Comparison of ENCODE assay signal across 8 cellular contexts in genomic region chr1:157137051-157137772, GRCh38. TPM values are rescaled to one million over a fixed set of nuclear protein-coding genes. Genes with fewer than 3 reads are reported as not detected.
A peak's percentile ranks its signal among the peaks of the same experiment; 100 is the strongest.
DNase-seq lines count a peak whose midpoint lies in the region; ATAC-seq and TF ChIP-seq lines count a peak whose summit lies in the region.

No MANE protein-coding gene starts in this region.

- H3K27me3 ChIP-seq in HL-60 (ENCODE audit: insufficient read depth, poor library complexity, severe bottlenecking) = no peaks in the 10 kb centered on the region
- no peaks in the 10 kb centered on the region for H3K27me3 ChIP-seq in psoas muscle (ENCODE audit: insufficient read depth in 3 of 3, low read length in 2 of 3)

- H3K27ac ChIP-seq in HL-60 (replicated peaks) (peak overlapping the region; percentile 81), psoas muscle (peak overlapping the region; percentile 92)

- peaks cover 20% of the 10 kb centered on the region for H3K4me1 ChIP-seq in psoas muscle

- TF ChIP-seq CTCF in HL-60 (IDR thresholded peaks at IDR 0.05; ENCODE audit: insufficient read depth, low read length) = no peak
- TF ChIP-seq CTCF in WI38 (IDR thresholded peaks at IDR 0.05; ENCODE audit: low read depth, low read length) = no peak
- no peak for TF ChIP-seq CTCF in psoas muscle (IDR thresholded peaks at IDR 0.05)

- WGBS in psoas muscle, 3 donors = 3 to 4% (median 4%) methylated on average over 16 of the region's 16 CpGs

- H3K4me3 ChIP-seq in HL-60 (replicated peaks; ENCODE audit: insufficient read depth, low read length) = peak overlapping the region; percentile 95
- peak overlapping the region; percentile 96 for H3K4me3 ChIP-seq in WI38 (ENCODE audit: low read depth, low read length)
- H3K4me3 ChIP-seq in psoas muscle = peak overlapping the region; percentile 97

- intact Hi-C loops in psoas muscle (cut with DNase I) = no loop called here

- peaks cover 15 to 40% of the 10 kb centered on the region in 2 donors for H3K36me3 ChIP-seq in psoas muscle (ENCODE audit: insufficient read depth in 1 of 2, low read depth in 1 of 2)

- ATAC-seq in psoas muscle (peak in 1 of 4 donors; percentile 1), HG03139 (IDR thresholded peaks at IDR 0.05; ENCODE audit: unreplicated experiment) (no peak), HG03196 (IDR thresholded peaks at IDR 0.05; ENCODE audit: unreplicated experiment) (no peak)

- H3K9me3 ChIP-seq in psoas muscle = no peaks in the 10 kb centered on the region

- DNase-seq in AG08396 (ENCODE audit: low spot score) = peak; percentile 36
- DNase-seq in HL-60 (ENCODE audit: low read depth in 1 of 2, low spot score in 1 of 2) = peak; percentile 60 to 74
- peak; percentile 29 for DNase-seq in germinal center (ENCODE audit: low spot score)
- no peak for DNase-seq in psoas muscle
- no peak for DNase-seq in putamen (ENCODE audit: low spot score)

RNA-seq across cellular contexts. Expression of gene ETV3, which starts 1.0 kb away (rescaled TPM):
- 10 to 100 TPM; 16.3 to 22.7 (median 19.3) TPM for total RNA-seq in psoas muscle
- 10 to 100 TPM in 1 of 3 donors, 1 to 10 TPM in 2; 5.5 to 16.0 (median 9.4) TPM for polyA plus RNA-seq in psoas muscle

RNA-seq across cellular contexts. Expression of gene ETV3L, which starts 37.6 kb away (rescaled TPM):
- total RNA-seq in psoas muscle = not detected
- polyA plus RNA-seq in psoas muscle = not detected

Comparison
In these comparisons a context has a peak if more than half of its experiments do, and no peak if none do; other contexts are left out.
1. DNase-seq: peak in AG08396 (single experiment), HL-60 (2 of 2) and germinal center (single experiment); none in psoas muscle (0 of 2) and putamen (single experiment).
2. Peak in every context shown above with its lines, with median percentiles within 50 percentile points of each other: H3K4me3 ChIP-seq.